12 cellular contexts compared by ENCODE assay signal in genomic region chr20:51531712-51532456, GRCh38. TPM values are rescaled to one million over a fixed set of nuclear protein-coding genes. Genes with fewer than 3 reads are reported as not detected.
DNase-seq lines count a peak whose midpoint lies in the region; ATAC-seq and TF ChIP-seq lines count a peak whose summit lies in the region.
"Had no signal": no experiment of that assay in that cellular context is flagged by ENCODE, and none has a peak within 500 bp of the region (broad histone marks: within the 10 kb centered on the region; RNA-seq: fewer than 3 reads in every experiment).

No MANE protein-coding gene starts in this region.

- no peaks in the 10 kb centered on the region for H3K9me3 ChIP-seq in CD4-positive, alpha-beta memory T cell (ENCODE audit: control insufficient read depth in 1 of 2, low read length in 2 of 2)
- H3K9me3 ChIP-seq in PC-3 (ENCODE audit: low read length), result no peaks in the 10 kb centered on the region
- no peaks in the 10 kb centered on the region for H3K9me3 ChIP-seq in ovary

- ATAC-seq in PC-3, result no peak
- no peak for ATAC-seq in HG03159 (IDR thresholded peaks at IDR 0.05; ENCODE audit: unreplicated experiment)
- no peak for ATAC-seq in HG03342 (IDR thresholded peaks at IDR 0.05; ENCODE audit: unreplicated experiment)

- peaks cover 19 to 40% of the 10 kb centered on the region in 2 donors for H3K36me3 Mint-ChIP-seq in CD4-positive, alpha-beta memory T cell

- H3K9me2 ChIP-seq in PC-3 (replicated peaks; ENCODE audit: low read length), result no peaks in the 10 kb centered on the region

- H3K27me3 Mint-ChIP-seq in CD4-positive, alpha-beta memory T cell, result no peaks in the 10 kb centered on the region

- no TSS peak for BruUV-seq in PC-3 (replicated peaks; lab: Mats Ljungman, UMichigan)

- peak overlapping the region; percentile 70 for H3K4me2 ChIP-seq in PC-3 (ENCODE audit: low read length)
- H3K4me2 ChIP-seq: hepatocyte had no signal

- no peaks in the 10 kb centered on the region for H3K27me3 ChIP-seq in CD4-positive, alpha-beta memory T cell (ENCODE audit: insufficient read depth, low read length)
- no peaks in the 10 kb centered on the region for H3K27me3 ChIP-seq in PC-3 (ENCODE audit: low read length)
- peaks cover 0 to 9% (median 0%) of the 10 kb centered on the region in 45 donors for H3K27me3 ChIP-seq in dorsolateral prefrontal cortex
- H3K27me3 ChIP-seq in rectal smooth muscle tissue (ENCODE audit: control insufficient read depth, insufficient read depth, low read length), result no peaks in the 10 kb centered on the region
- no peaks in the 10 kb centered on the region for H3K27me3 ChIP-seq in ovary
- H3K27me3 ChIP-seq: hepatocyte had no signal

- whole genome bisulfite sequencing in ovary, 3 donors, result 75 to 85% (median 81%) methylated on average over 12 of the region's 12 CpGs

- no peak for DNase-seq in CD4-positive, alpha-beta memory T cell
- DNase-seq in PC-3 (no peak), dorsolateral prefrontal cortex (no peak), glomerular visceral epithelial cell (ENCODE audit: extremely low spot score) (no peak), ovary (no peak)
- DNase-seq: Calu3, cortex of kidney, NCI-H748 treated with DMSO at 0.1 percent for 48 hours had no signal

- intact Hi-C loops in CD4-positive, alpha-beta memory T cell (cut with micrococcal nuclease), result loop anchor here (1.0 kb wide), 1 partner anchor 32 kb away; no protein-coding TSS in a partner anchor
- intact Hi-C loops in PC-3 (cut with micrococcal nuclease), result loop anchor here (5.0 kb wide), 1 partner anchor 75 kb away; no protein-coding TSS in a partner anchor
- intact Hi-C loops in dorsolateral prefrontal cortex (cut with DNase I), result no loop called here
- intact Hi-C loops in ovary (cut with DNase I), result no loop called here

- H3K9me3 Mint-ChIP-seq in CD4-positive, alpha-beta memory T cell, result no peaks in the 10 kb centered on the region

- H3K4me1 ChIP-seq in CD4-positive, alpha-beta memory T cell (ENCODE audit: insufficient read depth, low read length), result peaks cover 96% of the 10 kb centered on the region
- peaks cover 37% of the 10 kb centered on the region for H3K4me1 ChIP-seq in PC-3 (ENCODE audit: insufficient read depth, low read length)
- no peaks in the 10 kb centered on the region for H3K4me1 ChIP-seq in rectal smooth muscle tissue (ENCODE audit: control insufficient read depth, insufficient read depth, low read length)
- no peaks in the 10 kb centered on the region for H3K4me1 ChIP-seq in ovary (ENCODE audit: insufficient read depth)

- H3K27ac Mint-ChIP-seq in CD4-positive, alpha-beta memory T cell, result peak overlapping the region; percentile 97 to 99 (median 98)

- CTCF ChIA-PET in CD4-positive, alpha-beta memory T cell (lab: Charles Lee; ENCODE audit: partially characterized antibody), result interaction anchor here (0.7 kb wide), 1 partner anchor 105 kb away, joined by 3 read pairs; no protein-coding TSS in a partner anchor
- CTCF ChIA-PET in PC-3 (lab: Charles Lee), result interaction anchor here (0.6 kb wide), 1 partner anchor 44 kb away, joined by 3 read pairs; no protein-coding TSS in a partner anchor

- peaks cover 7% of the 10 kb centered on the region for H3F3A ChIP-seq in PC-3 (ENCODE audit: low read length, unreplicated experiment)

- no peak for TF ChIP-seq CTCF in PC-3 (conservative IDR thresholded peaks at IDR 0.05; ENCODE audit: low read depth, low read length)
- no peak for TF ChIP-seq CTCF in dorsolateral prefrontal cortex (IDR thresholded peaks at IDR 0.05 in 54 of 56, conservative IDR thresholded peaks at IDR 0.05 in 2 of 56; ENCODE audit: low read depth in 1 of 56, partially characterized antibody in 56 of 56)
- TF ChIP-seq CTCF in ovary (IDR thresholded peaks at IDR 0.05), result no peak

- peaks cover 77 to 100% (median 87%) of the 10 kb centered on the region in 4 donors for H3K4me1 Mint-ChIP-seq in CD4-positive, alpha-beta memory T cell

- TF ChIP-seq POLR2A in ovary (IDR thresholded peaks at IDR 0.05), result no peak

- H3K79me2 ChIP-seq in PC-3 (ENCODE audit: low read length), result peaks cover 8% of the 10 kb centered on the region; the same call in 1 of the 2 replicates

- POLR2A ChIA-PET in CD4-positive, alpha-beta memory T cell (lab: Charles Lee; ENCODE audit: partially characterized antibody), result interaction anchor here (0.9 to 8.8 kb wide), 7 partner anchors 9 to 130 kb away, joined by 3 to 109 read pairs (median 6); partner anchors contain the start of gene NFATC2
- POLR2A ChIA-PET in PC-3 (lab: Charles Lee; ENCODE audit: unreplicated experiment), result no interaction called here

- no peaks in the 10 kb centered on the region for H3K36me3 ChIP-seq in CD4-positive, alpha-beta memory T cell (ENCODE audit: insufficient read depth, low read length)
- H3K36me3 ChIP-seq in PC-3 (ENCODE audit: low read depth, low read length) (no peaks in the 10 kb centered on the region), rectal smooth muscle tissue (ENCODE audit: control insufficient read depth, insufficient read depth, low read length) (no peaks in the 10 kb centered on the region), ovary (no peaks in the 10 kb centered on the region)

- no peaks in the 10 kb centered on the region for H4K20me1 ChIP-seq in PC-3 (ENCODE audit: low read length)

- peak overlapping the region; percentile 80 for H3K27ac ChIP-seq in CD4-positive, alpha-beta memory T cell (ENCODE audit: low read depth, low read length)
- H3K27ac ChIP-seq in PC-3 (ENCODE audit: low read length), result peak overlapping the region; percentile 78
- peak overlapping the region in 34 of 59 donors; percentile 2 to 79 (median 48) for H3K27ac ChIP-seq in dorsolateral prefrontal cortex
- H3K27ac ChIP-seq in rectal smooth muscle tissue (ENCODE audit: low read depth, low read length), result peak overlapping the region; percentile 44
- no peak overlapping the region for H3K27ac ChIP-seq in ovary

- no peak overlapping the region for H3K4me3 ChIP-seq in CD4-positive, alpha-beta memory T cell (ENCODE audit: low read length in 2 of 2)
- H3K4me3 ChIP-seq in PC-3 (ENCODE audit: low read length), result no peak overlapping the region
- peak overlapping the region in 7 of 59 donors; percentile 8 to 31 (median 12) for H3K4me3 ChIP-seq in dorsolateral prefrontal cortex
- no peak overlapping the region for H3K4me3 ChIP-seq in rectal smooth muscle tissue (ENCODE audit: low read length)
- H3K4me3 ChIP-seq in ovary, result no peak overlapping the region
- H3K4me3 ChIP-seq: hepatocyte had no signal

- peak overlapping the region in 5 of 8 donors; percentile 65 to 97 (median 80) for H3K4me3 Mint-ChIP-seq in CD4-positive, alpha-beta memory T cell

- TF ChIP-seq EP300 in ovary (IDR thresholded peaks at IDR 0.05), result no peak

- H3K9ac ChIP-seq in PC-3 (ENCODE audit: low read length) (peak overlapping the region; percentile 46), rectal smooth muscle tissue (ENCODE audit: low read length) (no peak overlapping the region)

- H2AFZ ChIP-seq in PC-3 (ENCODE audit: low read length), result no peak overlapping the region
- H2AFZ ChIP-seq: hepatocyte had no signal

RNA-seq across cellular contexts. Expression of gene NFATC2, which starts 10.6 kb away (rescaled TPM):
- total RNA-seq in CD4-positive, alpha-beta memory T cell, result 10 to 100 TPM; 64.9 to 71.6 TPM
- polyA plus RNA-seq in CD4-positive, alpha-beta memory T cell, result 10 to 100 TPM; 14.0 to 42.4 TPM
- 12.4 and 12.9 TPM in 2 replicates for total RNA-seq in PC-3 (2014; rRNA removed)
- 10 to 100 TPM in 1 of 120 experiments, 1 to 10 TPM in 119; 1.6 to 11.4 (median 4.1) TPM for total RNA-seq in dorsolateral prefrontal cortex
- 1 to 10 TPM; 3.7 to 9.4 (median 5.1) TPM for total RNA-seq in ovary
- 1 to 10 TPM; 2.2 to 6.7 TPM for polyA plus RNA-seq in ovary

Comparison
In these comparisons a context has a peak if more than half of its experiments do, and no peak if none do; other contexts are left out.
1. H3K27ac ChIP-seq: peak in CD4-positive, alpha-beta memory T cell (single experiment), PC-3 (single experiment), dorsolateral prefrontal cortex (34 of 59) and rectal smooth muscle tissue (single experiment); none in ovary (0 of 2).
2. intact Hi-C loops: an anchor here in CD4-positive, alpha-beta memory T cell (1.0 kb wide) and PC-3 (5.0 kb wide); none called in dorsolateral prefrontal cortex and ovary.